In genomic region chr1:9231648-9232332, GRCh38 we compare ENCODE assay signal across 14 cellular contexts. TPM values are rescaled to one million over a fixed set of nuclear protein-coding genes. Genes with fewer than 3 reads are reported as not detected.
A peak's percentile ranks its signal among the peaks of the same experiment; 100 is the strongest.
DNase-seq lines count a peak whose midpoint lies in the region; ATAC-seq and TF ChIP-seq lines count a peak whose summit lies in the region.
"Had no signal": no experiment of that assay in that cellular context is flagged by ENCODE, and none has a peak within 500 bp of the region (broad histone marks: within the 10 kb centered on the region; RNA-seq: fewer than 3 reads in every experiment).

No MANE protein-coding gene starts in this region.

- no peak for ATAC-seq in stimulated activated naive CD8-positive, alpha-beta T cell treated with anti-CD3 and anti-CD28 coated beads, Interleukin-15, Interleukin-2, amounts not matched to agents 100 U/mL and 50 U/mL, for 24 hours
- ATAC-seq: activated CD8-positive, alpha-beta T cell treated with anti-CD3 and anti-CD28 coated beads, Interleukin-2, amount 10 ng/mL, durations not matched to agents 7 days and 5 days; left lobe of liver had no signal

- H3K9me3 Mint-ChIP-seq in stimulated activated naive CD8-positive, alpha-beta T cell treated with anti-CD3 and anti-CD28 coated beads, Interleukin-15, Interleukin-2, amounts not matched to agents 100 ng/mL and 50 ng/mL, for 24 hours = no peaks in the 10 kb centered on the region
- peaks cover 0 to 5% (median 0%) of the 10 kb centered on the region in 7 donors for H3K9me3 Mint-ChIP-seq in CD14-positive monocyte

- H3K27me3 Mint-ChIP-seq in stimulated activated naive CD8-positive, alpha-beta T cell treated with anti-CD3 and anti-CD28 coated beads, Interleukin-15, Interleukin-2, amounts not matched to agents 100 ng/mL and 50 ng/mL, for 24 hours = no peaks in the 10 kb centered on the region
- H3K27me3 Mint-ChIP-seq in CD14-positive monocyte (ENCODE audit: low read depth in 3 of 3) = peaks cover 1 to 5% (median 3%) of the 10 kb centered on the region in 3 donors

- in situ Hi-C loops in astrocyte of the spinal cord (cut with HindIII; ENCODE audit: low sequenced_read_pairs) = no loop called here

- H3K4me3 Mint-ChIP-seq in stimulated activated naive CD8-positive, alpha-beta T cell treated with anti-CD3 and anti-CD28 coated beads, Interleukin-15, Interleukin-2, amounts not matched to agents 100 ng/mL and 50 ng/mL, for 24 hours = no peak overlapping the region
- H3K4me3 Mint-ChIP-seq in CD14-positive monocyte = no peak overlapping the region
- H3K4me3 Mint-ChIP-seq: activated CD8-positive, alpha-beta T cell treated with anti-CD3 and anti-CD28 coated beads, Interleukin-2, amount 10 ng/mL, durations not matched to agents 7 days and 5 days had no signal

- TF ChIP-seq CTCF in astrocyte of the spinal cord (IDR thresholded peaks at IDR 0.05; ENCODE audit: low read depth, low read length) (no peak), CD14-positive monocyte (IDR thresholded peaks at IDR 0.05) (no peak)

- H3K27ac Mint-ChIP-seq in stimulated activated naive CD8-positive, alpha-beta T cell treated with anti-CD3 and anti-CD28 coated beads, Interleukin-15, Interleukin-2, amounts not matched to agents 100 ng/mL and 50 ng/mL, for 24 hours = peak overlapping the region; percentile 63
- peak overlapping the region in 3 of 7 donors; percentile 33 to 47 (median 38) for H3K27ac Mint-ChIP-seq in CD14-positive monocyte
- H3K27ac Mint-ChIP-seq: activated CD8-positive, alpha-beta T cell treated with anti-CD3 and anti-CD28 coated beads, Interleukin-2, amount 10 ng/mL, durations not matched to agents 7 days and 5 days had no signal

- intact Hi-C loops in CD14-positive monocyte (cut with micrococcal nuclease) = loop anchor here in 1 of 2 donors (5.0 kb wide), 1 partner anchor 61 kb away; the partner anchor contains the start of gene SPSB1

- H3K4me1 Mint-ChIP-seq in stimulated activated naive CD8-positive, alpha-beta T cell treated with anti-CD3 and anti-CD28 coated beads, Interleukin-15, Interleukin-2, amounts not matched to agents 100 ng/mL and 50 ng/mL, for 24 hours (ENCODE audit: low read depth) = peaks cover 34% of the 10 kb centered on the region
- peaks cover 66% of the 10 kb centered on the region for H3K4me1 Mint-ChIP-seq in CD14-positive monocyte

- H3K36me3 Mint-ChIP-seq in stimulated activated naive CD8-positive, alpha-beta T cell treated with anti-CD3 and anti-CD28 coated beads, Interleukin-15, Interleukin-2, amounts not matched to agents 100 ng/mL and 50 ng/mL, for 24 hours (ENCODE audit: low read depth) = no peaks in the 10 kb centered on the region
- H3K36me3 Mint-ChIP-seq in CD14-positive monocyte = peaks cover 2 to 4% of the 10 kb centered on the region in 2 donors

- DNase-seq in stimulated activated naive CD8-positive, alpha-beta T cell treated with anti-CD3 and anti-CD28 coated beads, Interleukin-15, Interleukin-2, amounts not matched to agents 100 U/mL and 50 U/mL, for 24 hours = no peak
- DNase-seq in astrocyte of the spinal cord (ENCODE audit: low read depth, low spot score) (peak; percentile 65), left kidney (ENCODE audit: low read depth, low spot score) (peak; percentile 44), OCI-M1 (lab: John Stamatoyannopoulos, UW) (no peak), CD14-positive monocyte (ENCODE audit: low spot score) (no peak), Kasumi-1 (lab: John Stamatoyannopoulos, UW) (no peak)
- no peak for DNase-seq in stimulated activated CD4-positive, alpha-beta T cell treated with anti-CD3 and anti-CD28 coated beads, Interleukin-2, amount 100 ng/mL, for 24 hours
- DNase-seq: activated CD8-positive, alpha-beta T cell treated with anti-CD3 and anti-CD28 coated beads, Interleukin-2, amount 10 ng/mL, durations not matched to agents 7 days and 5 days; amniotic stem cell; NCI-H510A treated with DMSO at 0.1 percent for 48 hours; SW 1271 had no signal

- H3K4me3 ChIP-seq in astrocyte of the spinal cord (ENCODE audit: low read depth, low read length) = no peak overlapping the region
- H3K4me3 ChIP-seq: HAP-1 had no signal

RNA-seq across cellular contexts. Expression of gene H6PD, which starts 2.8 kb away (rescaled TPM):
- polyA plus RNA-seq in CD14-positive monocyte = 10 to 100 TPM in 1 of 2 donors, 1 to 10 TPM in 1; 8.6 to 15.9 TPM

Comparison
In these comparisons a context has a peak if more than half of its experiments do, and no peak if none do; other contexts are left out.
1. DNase-seq: peak in astrocyte of the spinal cord (single experiment) and left kidney (single experiment); none in stimulated activated naive CD8-positive, alpha-beta T cell treated with anti-CD3 and anti-CD28 coated beads, Interleukin-15, Interleukin-2, amounts not matched to agents 100 U/mL and 50 U/mL, for 24 hours (single experiment), OCI-M1 (single experiment), stimulated activated CD4-positive, alpha-beta T cell treated with anti-CD3 and anti-CD28 coated beads, Interleukin-2, amount 100 ng/mL, for 24 hours (0 of 2), CD14-positive monocyte (single experiment) and Kasumi-1 (0 of 2).